ENCODE assay signal across 8 cellular contexts in genomic region chr12:96986883-96987523, GRCh38.
DNase-seq lines count a peak whose midpoint lies in the region; ATAC-seq and TF ChIP-seq lines count a peak whose summit lies in the region.

No MANE protein-coding gene starts in this region.

- H3K36me3 ChIP-seq in aorta (ENCODE audit: control insufficient read depth in 1 of 2, insufficient read depth in 2 of 2, low read length in 1 of 2) (no peaks in the 10 kb centered on the region), sigmoid colon (no peaks in the 10 kb centered on the region)

- no peak for TF ChIP-seq POLR2A in sigmoid colon (IDR thresholded peaks at IDR 0.05)

- no peak overlapping the region for H3K27ac ChIP-seq in aorta (ENCODE audit: low read depth in 1 of 2, low read length in 2 of 2)
- no peak overlapping the region for H3K27ac ChIP-seq in sigmoid colon

- TF ChIP-seq CTCF in GM12875 (IDR thresholded peaks at IDR 0.05; ENCODE audit: borderline replicate concordance, insufficient read depth, low read depth, low read length): peak; percentile 39; the same call in 1 of the 2 replicates
- peak; percentile 53 for TF ChIP-seq CTCF in cardiac fibroblast (IDR thresholded peaks at IDR 0.05; ENCODE audit: low read depth, low read length)
- peak in 2 of 4 experiments; percentile 20 to 29 for TF ChIP-seq CTCF in sigmoid colon (IDR thresholded peaks at IDR 0.05)

- no peak for TF ChIP-seq EP300 in sigmoid colon (IDR thresholded peaks at IDR 0.05)

- 47% methylated on average over 2 of the region's 2 CpGs for WGBS in aorta, 2 donors
- WGBS in sigmoid colon, 2 donors: 35 to 38% methylated on average over 2 of the region's 2 CpGs

- DNase-seq in Ammon's horn (ENCODE audit: low spot score): peak; percentile 30
- DNase-seq in NCI-H2227 (lab: John Stamatoyannopoulos, UW; ENCODE audit: unreplicated experiment): peak; percentile 76
- DNase-seq in cardiac fibroblast (ENCODE audit: low read depth in 2 of 2): peak; percentile 51 to 55
- peak; percentile 39 for DNase-seq in myocyte (ENCODE audit: low read depth)
- no peak for DNase-seq in aorta
- DNase-seq in sigmoid colon: no peak
- DNase-seq in activated naive CD4-positive, alpha-beta T cell treated with Interleukin-2 at 50 U/mL for 16 hours: no peak

- H3K9me3 ChIP-seq in aorta (ENCODE audit: control insufficient read depth, low read length) (no peaks in the 10 kb centered on the region), sigmoid colon (no peaks in the 10 kb centered on the region)

- no peak for ATAC-seq in aorta (ENCODE audit: low FRiP score)

- H3K4me1 ChIP-seq in aorta (ENCODE audit: control insufficient read depth in 1 of 2, insufficient read depth in 2 of 2, low read length in 2 of 2) (no peaks in the 10 kb centered on the region), sigmoid colon (peaks cover 0 to 10% (median 7%) of the 10 kb centered on the region in 4 donors)

- H3K4me3 ChIP-seq in GM12875 (ENCODE audit: low read depth, low read length) (no peak overlapping the region), cardiac fibroblast (replicated peaks in 1 of 2; ENCODE audit: low read depth in 2 of 2, low read length in 2 of 2) (no peak overlapping the region), aorta (ENCODE audit: low read length in 2 of 2) (no peak overlapping the region), sigmoid colon (no peak overlapping the region)

- H3K27me3 ChIP-seq in aorta (ENCODE audit: control insufficient read depth in 1 of 2, insufficient read depth in 2 of 2, low read length in 1 of 2) (no peaks in the 10 kb centered on the region), sigmoid colon (peaks cover 0 to 17% (median 4%) of the 10 kb centered on the region in 3 donors)

- intact Hi-C loops in aorta (cut with DNase I) (loop anchor here (5.0 to 10.0 kb wide), 3 partner anchors 320 to 1388 kb away; no protein-coding TSS in a partner anchor), sigmoid colon (cut with DNase I) (loop anchor here (2.0 to 5.0 kb wide), 2 partner anchors 320 to 1410 kb away; no protein-coding TSS in a partner anchor)

Comparison
In these comparisons a context has a peak if more than half of its experiments do, and no peak if none do; other contexts are left out.
1. DNase-seq: peak in Ammon's horn (single experiment), NCI-H2227 (single experiment), cardiac fibroblast (2 of 2) and myocyte (single experiment); none in aorta (0 of 2), sigmoid colon (single experiment) and activated naive CD4-positive, alpha-beta T cell treated with Interleukin-2 at 50 U/mL for 16 hours (single experiment).